27 cellular contexts compared by ENCODE assay signal in genomic region chr17:79281803-79282202, GRCh38.
"Had no signal": no experiment of that assay in that cellular context is flagged by ENCODE, and none has a peak within 500 bp of the region (broad histone marks: within the 10 kb centered on the region; RNA-seq: fewer than 3 reads in every experiment).

No MANE protein-coding gene starts in this region.

- H3K27ac Mint-ChIP-seq: naive thymus-derived CD8-positive, alpha-beta T cell; nephron progenitor cell; neural progenitor cell; progenitor cell of endocrine pancreas; stimulated activated naive B cell treated with anti-CD40 and anti-IgM and Interleukin-4, amounts not matched to agents 10 μg/mL and 1 μg/mL and 100 μg/mL, for 72 hours had no signal

- H3K27ac ChIP-seq: lower lobe of right lung, neural progenitor cell, neutrophil, right atrium auricular region, skin epidermis, stomach, testis, thyroid gland, transverse colon, upper lobe of right lung had no signal

- H3K9ac ChIP-seq: neural progenitor cell had no signal

- H2AFZ ChIP-seq: neural progenitor cell had no signal

- H3K9me3 ChIP-seq: lower lobe of right lung, neutrophil, right atrium auricular region, stomach, testis, thyroid gland, transverse colon, upper lobe of right lung had no signal

- H3K4me2 ChIP-seq: neural progenitor cell had no signal

- H3K4me1 ChIP-seq: lower lobe of right lung, neural progenitor cell, right atrium auricular region, stomach, testis, thyroid gland, transverse colon, upper lobe of right lung had no signal

- H3K9me3 Mint-ChIP-seq: naive thymus-derived CD8-positive, alpha-beta T cell; nephron progenitor cell; neural progenitor cell; stimulated activated naive B cell treated with anti-CD40 and anti-IgM and Interleukin-4, amounts not matched to agents 10 μg/mL and 1 μg/mL and 100 μg/mL, for 72 hours had no signal

- H3K27me3 ChIP-seq: neural progenitor cell, right atrium auricular region, testis, thyroid gland, transverse colon had no signal

- H3K4me1 Mint-ChIP-seq: naive thymus-derived CD8-positive, alpha-beta T cell; neural progenitor cell had no signal

- H3K36me3 ChIP-seq: lower lobe of right lung, neural progenitor cell, neutrophil, right atrium auricular region, stomach, thyroid gland, transverse colon, upper lobe of right lung had no signal

- ATAC-seq: left colon; left ventricle myocardium superior; lower lobe of right lung; naive thymus-derived CD8-positive, alpha-beta T cell; sciatic nerve; stimulated activated naive B cell treated with anti-CD40 and anti-IgM and Interleukin-4, amounts not matched to agents 10 μg/mL and 1 μg/mL and 100 μg/mL, for 72 hours; stimulated activated naive CD8-positive, alpha-beta T cell treated with anti-CD3 and anti-CD28 coated beads, Interleukin-15, Interleukin-2, amounts not matched to agents 100 U/mL and 50 U/mL, for 24 hours; upper lobe of right lung had no signal

- H3K4me3 Mint-ChIP-seq: naive thymus-derived CD8-positive, alpha-beta T cell; nephron progenitor cell; neural progenitor cell; stimulated activated naive B cell treated with anti-CD40 and anti-IgM and Interleukin-4, amounts not matched to agents 10 μg/mL and 1 μg/mL and 100 μg/mL, for 72 hours had no signal

- H3K4me3 ChIP-seq: lower lobe of right lung, neural progenitor cell, right atrium auricular region, skin epidermis, stomach, testis, thyroid gland, transverse colon, upper lobe of right lung had no signal

- DNase-seq: hippocampal formation; kidney; left colon; left ventricle myocardium superior; lower lobe of right lung; mammary epithelial cell; mesenchymal stem cell; naive thymus-derived CD8-positive, alpha-beta T cell; nephron progenitor cell; occipital lobe; stimulated activated CD4-positive, alpha-beta T cell treated with anti-CD3 and anti-CD28 coated beads, Interleukin-12 subunit alpha, Interleukin-12 subunit beta, amount 100 ng/mL, for 4 hours; stimulated activated CD4-positive, alpha-beta T cell treated with anti-CD3 and anti-CD28 coated beads, Interleukin-15, amount 100 ng/mL, for 24 hours; stimulated activated CD4-positive, alpha-beta T cell treated with anti-CD3 and anti-CD28 coated beads, Interleukin-2, amount 100 ng/mL, for 24 hours; stimulated activated CD4-positive, alpha-beta T cell treated with anti-CD3 and anti-CD28 coated beads, Interleukin-4, amount 100 ng/mL, for 1 hour; stimulated activated naive B cell treated with anti-CD40 and anti-IgM and Interleukin-4, amounts not matched to agents 10 μg/mL and 1 μg/mL and 100 μg/mL, for 72 hours; stimulated activated naive CD8-positive, alpha-beta T cell treated with anti-CD3 and anti-CD28 coated beads, Interleukin-15, Interleukin-2, amounts not matched to agents 100 U/mL and 50 U/mL, for 24 hours; stomach; testis; thyroid gland; transverse colon; upper lobe of right lung had no signal

- H3K36me3 Mint-ChIP-seq: naive thymus-derived CD8-positive, alpha-beta T cell; neural progenitor cell; stimulated activated naive B cell treated with anti-CD40 and anti-IgM and Interleukin-4, amounts not matched to agents 10 μg/mL and 1 μg/mL and 100 μg/mL, for 72 hours had no signal
